In genomic region chrX:18389968-18390367, GRCh38 we compare ENCODE assay signal across 18 cellular contexts. TPM values are rescaled to one million over a fixed set of nuclear protein-coding genes. Genes with fewer than 3 reads are reported as not detected.
DNase-seq lines count a peak whose midpoint lies in the region; ATAC-seq and TF ChIP-seq lines count a peak whose summit lies in the region.
"Had no signal": no experiment of that assay in that cellular context is flagged by ENCODE, and none has a peak within 500 bp of the region (broad histone marks: within the 10 kb centered on the region; RNA-seq: fewer than 3 reads in every experiment).

No MANE protein-coding gene starts in this region.

- H3K4me3 ChIP-seq in SK-N-SH (ENCODE audit: low read depth in 2 of 2, low read length in 1 of 2) = no peak overlapping the region
- no peak overlapping the region for H3K4me3 ChIP-seq in LNCaP clone FGC (ENCODE audit: low read depth, low read length)
- H3K4me3 ChIP-seq: heart right ventricle, lung, tibial nerve had no signal

- H3K27ac ChIP-seq in SK-N-SH (ENCODE audit: low read depth in 2 of 2, low read length in 1 of 2) = no peak overlapping the region
- H3K27ac ChIP-seq in VCaP = no peak overlapping the region
- H3K27ac ChIP-seq: heart right ventricle, tibial nerve had no signal

- no peak overlapping the region for H2AFZ ChIP-seq in SK-N-SH (ENCODE audit: low read depth)

- H3F3A ChIP-seq in SK-N-SH (replicated peaks; ENCODE audit: insufficient read depth) = no peaks in the 10 kb centered on the region

- CTCF ChIA-PET in SK-N-SH (lab: Yijun Ruan, JAX) = interaction anchor here (0.6 to 2.2 kb wide), 11 partner anchors 10 to 1146 kb away, joined by 3 to 25 read pairs (median 4); no protein-coding TSS in a partner anchor

- no peaks in the 10 kb centered on the region for H3K9me2 ChIP-seq in SK-N-SH

- TF ChIP-seq CTCF in SK-N-SH (IDR thresholded peaks at IDR 0.05) = 0 out of 2 replicates have a peak, but pooled peaks have one; percentile 18
- TF ChIP-seq CTCF in LNCaP clone FGC (IDR thresholded peaks at IDR 0.05; ENCODE audit: control insufficient read depth, extremely low read depth, insufficient read depth) = peak; percentile 38; the same call in 1 of the 2 replicates
- peak; percentile 49 for TF ChIP-seq CTCF in VCaP (conservative IDR thresholded peaks at IDR 0.05)

- intact Hi-C loops in left ventricle myocardium superior (cut with micrococcal nuclease) = loop anchor here (10.0 kb wide), 1 partner anchor 945 kb away; no protein-coding TSS in a partner anchor

- no peaks in the 10 kb centered on the region for H3K79me2 ChIP-seq in SK-N-SH (ENCODE audit: insufficient read depth)

- no peak overlapping the region for H3K9ac ChIP-seq in SK-N-SH

- H3K4me2 ChIP-seq in SK-N-SH = no peak overlapping the region

- no peaks in the 10 kb centered on the region for H3K9me3 ChIP-seq in SK-N-SH
- H3K9me3 ChIP-seq: heart right ventricle, tibial nerve had no signal

- ATAC-seq in SK-N-SH treated with all-trans-retinoic acid at 6 μM for 48 hours (no peak), left ventricle myocardium superior (no peak), HG03520 (IDR thresholded peaks at IDR 0.05; ENCODE audit: unreplicated experiment) (no peak)
- ATAC-seq: heart right ventricle; sciatic nerve; stimulated activated naive CD8-positive, alpha-beta T cell treated with anti-CD3 and anti-CD28 coated beads, Interleukin-15, Interleukin-2, amounts not matched to agents 100 U/mL and 50 U/mL, for 24 hours had no signal

- POLR2A ChIA-PET in SK-N-SH (lab: Yijun Ruan, JAX) = no interaction called here

- H3K4me1 ChIP-seq in SK-N-SH (ENCODE audit: control insufficient read depth in 1 of 2, insufficient read depth in 2 of 2, low read depth in 1 of 2, low read length in 1 of 2) = no peaks in the 10 kb centered on the region
- H3K4me1 ChIP-seq: heart right ventricle, tibial nerve had no signal

- TF ChIP-seq RAD21 in SK-N-SH (IDR thresholded peaks at IDR 0.05; ENCODE audit: low read length) = peak; percentile 34

- in situ Hi-C loops in ACHN (cut with HindIII; ENCODE audit: low pct_ligation_motif_present, low pct_unique_long_range_greater_than_20kb, low sequenced_read_pairs) = no loop called here

- 34% methylated on average over 3 of the region's 3 CpGs for WGBS in SK-N-SH (ENCODE audit: low lambda C conversion rate)

- no peaks in the 10 kb centered on the region for H4K20me1 ChIP-seq in SK-N-SH (ENCODE audit: insufficient read depth)

- DNase-seq in SK-N-SH (no peak), LNCaP clone FGC (ENCODE audit: low read depth) (no peak), left ventricle myocardium superior (no peak), ACHN (no peak), dedifferentiated amniotic fluid mesenchymal stem cell (ENCODE audit: extremely low spot score) (no peak)
- DNase-seq: activated CD4-positive, alpha-beta T cell treated with anti-CD3 and anti-CD28 coated beads for 48 hours; activated effector memory CD4-positive, alpha-beta T cell treated with anti-CD3 and anti-CD28 coated beads, Interleukin-2, amount 50 U/mL, for 16 hours; effector CD4-positive, alpha-beta T cell; heart right ventricle; NCI-H1694 treated with DMSO at 0.1 percent for 48 hours; NCI-H510A treated with DMSO at 0.1 percent for 48 hours; stimulated activated naive CD8-positive, alpha-beta T cell treated with anti-CD3 and anti-CD28 coated beads, Interleukin-15, Interleukin-2, amounts not matched to agents 100 U/mL and 50 U/mL, for 24 hours had no signal

- no peaks in the 10 kb centered on the region for H3K27me3 ChIP-seq in SK-N-SH (ENCODE audit: insufficient read depth)
- H3K27me3 ChIP-seq: heart right ventricle, tibial nerve had no signal

- TF ChIP-seq EP300 in SK-N-SH (IDR thresholded peaks at IDR 0.05; ENCODE audit: borderline replicate concordance in 1 of 2, low read depth in 1 of 2, low read length in 1 of 2) = no peak

- H3K36me3 ChIP-seq in SK-N-SH (replicated peaks in 1 of 2; ENCODE audit: control insufficient read depth in 1 of 2, insufficient read depth in 2 of 2, low read length in 1 of 2) = no peaks in the 10 kb centered on the region
- H3K36me3 ChIP-seq: heart right ventricle, tibial nerve had no signal

TF ChIP-seq in SK-N-SH, 30 proteins besides CTCF, POLR2A, EP300 and RAD21 (continues in another document):
- TF ChIP-seq MEF2A (IDR thresholded peaks at IDR 0.05; ENCODE audit: borderline replicate concordance, low read depth) = no peak
- no peak for TF ChIP-seq ZBTB33 (IDR thresholded peaks at IDR 0.05; ENCODE audit: borderline replicate concordance, low read depth)
- TF ChIP-seq SMC3 (IDR thresholded peaks at IDR 0.05; ENCODE audit: low read depth, low read length) = no peak
- no peak for TF ChIP-seq TAF1 (IDR thresholded peaks at IDR 0.05; ENCODE audit: borderline replicate concordance, low read depth, low read length)
- TF ChIP-seq, protein P1, sequence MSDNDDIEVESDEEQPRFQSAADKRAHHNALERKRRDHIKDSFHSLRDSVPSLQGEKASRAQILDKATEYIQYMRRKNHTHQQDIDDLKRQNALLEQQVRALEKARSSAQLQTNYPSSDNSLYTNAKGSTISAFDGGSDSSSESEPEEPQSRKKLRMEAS (IDR thresholded peaks at IDR 0.05; ENCODE audit: low read depth) = no peak

TF ChIP-seq in SK-N-SH treated with all-trans-retinoic acid at 6 μM for 48 hours, 23 proteins besides CTCF, POLR2A, EP300 and RAD21:
- no peak for TF ChIP-seq ZNF70 (CRISPR knock-in tag; IDR thresholded peaks at IDR 0.05)
TF ChIP-seq in SK-N-SH treated with all-trans-retinoic acid at 6 μM for 48 hours: peak in this region for 0.

RNA-seq across cellular contexts. Expression of gene CDKL5, which starts 35.4 kb away (rescaled TPM):
- polyA plus RNA-seq in SK-N-SH (2012; rRNA removed) = 1.3 and 1.9 TPM in 2 replicates
- 1.5 and 1.9 TPM in 2 replicates for polyA plus RNA-seq in SK-N-SH (2012; cell fraction: cytosol; rRNA removed)
- polyA plus RNA-seq in SK-N-SH (2012; cell fraction: nucleus; rRNA removed) = 2.0 and 3.8 TPM in 2 replicates
- total RNA-seq in left ventricle myocardium superior = 8.4 TPM

RNA-seq across cellular contexts. Expression of gene SCML2, which starts 35.5 kb away (rescaled TPM):
- 3.2 and 4.1 TPM in 2 replicates for polyA plus RNA-seq in SK-N-SH (2012; rRNA removed)
- polyA plus RNA-seq in SK-N-SH (2012; cell fraction: cytosol; rRNA removed) = 4.0 and 4.3 TPM in 2 replicates
- 4.4 and 7.5 TPM in 2 replicates for polyA plus RNA-seq in SK-N-SH (2012; cell fraction: nucleus; rRNA removed)
- total RNA-seq in left ventricle myocardium superior = 1.4 TPM
